1 cellular context compared by ENCODE assay signal in the genomic region with DNA sequence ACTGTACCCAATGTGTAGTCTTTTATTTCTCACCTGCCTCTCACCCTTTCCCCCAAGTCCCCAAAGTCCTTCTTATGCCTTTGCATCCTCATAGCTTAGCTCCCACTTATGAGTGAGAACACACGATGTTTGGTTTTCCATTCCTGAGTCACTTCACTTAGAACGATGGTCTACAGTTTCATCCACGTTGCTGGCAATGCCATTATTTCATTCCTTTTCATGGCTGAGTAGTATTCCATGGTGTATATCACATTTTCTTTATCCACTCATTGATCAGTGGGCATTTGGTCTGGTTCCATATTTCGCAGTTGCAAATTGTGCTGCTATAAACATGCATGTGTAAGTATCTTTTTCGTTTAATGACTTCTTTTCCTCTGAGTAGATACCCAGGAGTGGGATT.
TF ChIP-seq lines count a peak whose summit lies in the region.

No MANE protein-coding gene starts in this region.

TF ChIP-seq in HEK293, 187 proteins besides CTCF, POLR2A, EP300 and RAD21 (continued from another document):
- TF ChIP-seq, protein P1, sequence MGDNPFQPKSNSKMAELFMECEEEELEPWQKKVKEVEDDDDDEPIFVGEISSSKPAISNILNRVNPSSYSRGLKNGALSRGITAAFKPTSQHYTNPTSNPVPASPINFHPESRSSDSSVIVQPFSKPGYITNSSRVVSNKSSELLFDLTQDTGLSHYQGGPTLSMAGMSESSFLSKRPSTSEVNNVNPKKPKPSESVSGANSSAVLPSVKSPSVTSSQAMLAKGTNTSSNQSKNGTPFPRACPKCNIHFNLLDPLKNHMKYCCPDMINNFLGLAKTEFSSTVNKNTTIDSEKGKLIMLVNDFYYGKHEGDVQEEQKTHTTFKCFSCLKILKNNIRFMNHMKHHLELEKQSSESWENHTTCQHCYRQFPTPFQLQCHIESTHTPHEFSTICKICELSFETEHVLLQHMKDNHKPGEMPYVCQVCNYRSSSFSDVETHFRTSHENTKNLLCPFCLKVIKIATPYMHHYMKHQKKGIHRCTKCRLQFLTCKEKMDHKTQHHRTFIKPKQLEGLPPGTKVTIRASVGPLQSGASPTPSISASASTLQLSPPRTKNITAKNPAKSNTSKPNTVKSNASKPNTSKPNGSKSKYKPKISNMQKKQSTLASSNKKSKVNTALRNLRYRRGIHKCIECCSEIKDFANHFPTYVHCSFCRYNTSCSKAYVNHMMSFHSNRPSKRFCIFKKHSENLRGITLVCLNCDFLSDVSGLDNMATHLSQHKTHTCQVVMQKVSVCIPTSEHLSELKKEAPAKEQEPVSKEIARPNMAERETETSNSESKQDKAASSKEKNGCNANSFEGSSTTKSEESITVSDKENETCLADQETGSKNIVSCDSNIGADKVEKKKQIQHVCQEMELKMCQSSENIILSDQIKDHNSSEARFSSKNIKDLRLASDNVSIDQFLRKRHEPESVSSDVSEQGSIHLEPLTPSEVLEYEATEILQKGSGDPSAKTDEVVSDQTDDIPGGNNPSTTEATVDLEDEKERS (tag by site-specific recombination; IDR thresholded peaks at IDR 0.05) = peak; percentile 65; the same call in 1 of the 2 replicates
TF ChIP-seq in HEK293: peak in this region for 2; not testable (repeated sequence) for 185.
